In genomic region chr3:124298951-124299350, GRCh38 we compare ENCODE assay signal across 13 cellular contexts.
DNase-seq lines count a peak whose midpoint lies in the region; ATAC-seq and TF ChIP-seq lines count a peak whose summit lies in the region.
"Had no signal": no experiment of that assay in that cellular context is flagged by ENCODE, and none has a peak within 500 bp of the region (broad histone marks: within the 10 kb centered on the region; RNA-seq: fewer than 3 reads in every experiment).

No MANE protein-coding gene starts in this region.

- H3K9me3 ChIP-seq in SK-N-SH (no peaks in the 10 kb centered on the region), esophagus muscularis mucosa (no peaks in the 10 kb centered on the region)

- H3K4me3 ChIP-seq in SK-N-SH (ENCODE audit: low read depth in 2 of 2, low read length in 1 of 2) (no peak overlapping the region), esophagus muscularis mucosa (no peak overlapping the region)

- no peak for TF ChIP-seq EP300 in SK-N-SH (IDR thresholded peaks at IDR 0.05; ENCODE audit: borderline replicate concordance in 1 of 2, low read depth in 1 of 2, low read length in 1 of 2)
- no peak for TF ChIP-seq EP300 in esophagus muscularis mucosa (IDR thresholded peaks at IDR 0.05)

- H3K27me3 ChIP-seq in SK-N-SH (ENCODE audit: insufficient read depth) (no peaks in the 10 kb centered on the region), esophagus muscularis mucosa (no peaks in the 10 kb centered on the region)

- H3K27me3 Mint-ChIP-seq in stimulated activated naive B cell treated with anti-CD40 and anti-IgM and Interleukin-4, amounts not matched to agents 10 μg/mL and 1 μg/mL and 100 μg/mL, for 72 hours, result peaks cover 9 to 12% of the 10 kb centered on the region in 2 donors

- H3K4me2 ChIP-seq in SK-N-SH, result no peak overlapping the region

- no peaks in the 10 kb centered on the region for H3F3A ChIP-seq in SK-N-SH (replicated peaks; ENCODE audit: insufficient read depth)

- no peak overlapping the region for H2AFZ ChIP-seq in SK-N-SH (ENCODE audit: low read depth)

- no peaks in the 10 kb centered on the region for H3K9me2 ChIP-seq in SK-N-SH

- no peak overlapping the region for H3K9ac ChIP-seq in SK-N-SH

- DNase-seq in SK-N-SH (no peak), NCI-H146 treated with DMSO at 0.1 percent for 48 hours (lab: John Stamatoyannopoulos, UW; ENCODE audit: unreplicated experiment) (peak; percentile 48), esophagus muscularis mucosa (ENCODE audit: extremely low spot score) (peak; percentile 86), SKM-1 treated with dmso at 0.1 percent for 144 hours (lab: John Stamatoyannopoulos, UW; ENCODE audit: unreplicated experiment) (no peak), NCI-H1048 (lab: John Stamatoyannopoulos, UW) (no peak)
- peak; percentile 47 for DNase-seq in stimulated activated naive B cell treated with anti-CD40 and anti-IgM and Interleukin-4, amounts not matched to agents 10 μg/mL and 1 μg/mL and 100 μg/mL, for 72 hours
- no peak for DNase-seq in stimulated activated CD4-positive, alpha-beta T cell treated with anti-CD3 and anti-CD28 coated beads, Interleukin-1b, Interleukin-23, amount 100 ng/mL, for 48 hours
- DNase-seq: 8988T, MV-4-11, NCI-H446 treated with DMSO at 0.1 percent for 48 hours had no signal

- peaks cover 0 to 9% of the 10 kb centered on the region in 2 experiments for H3K36me3 ChIP-seq in SK-N-SH (replicated peaks in 1 of 2; ENCODE audit: control insufficient read depth in 1 of 2, insufficient read depth in 2 of 2, low read length in 1 of 2)
- H3K36me3 ChIP-seq in esophagus muscularis mucosa, result no peaks in the 10 kb centered on the region

- POLR2A ChIA-PET in SK-N-SH (lab: Yijun Ruan, JAX), result interaction anchor here (2.5 kb wide), 1 partner anchor 19 kb away, joined by 6 read pairs; no protein-coding TSS in a partner anchor

- no peak overlapping the region for H3K4me3 Mint-ChIP-seq in stimulated activated naive B cell treated with anti-CD40 and anti-IgM and Interleukin-4, amounts not matched to agents 10 μg/mL and 1 μg/mL and 100 μg/mL, for 72 hours

- ATAC-seq in SK-N-SH treated with all-trans-retinoic acid at 6 μM for 48 hours, result no peak
- ATAC-seq in stimulated activated naive B cell treated with anti-CD40 and anti-IgM and Interleukin-4, amounts not matched to agents 10 μg/mL and 1 μg/mL and 100 μg/mL, for 72 hours (replicated peaks), result peak; percentile 97
- ATAC-seq: activated naive CD4-positive, alpha-beta T cell treated with anti-CD3 and anti-CD28 coated beads, Interleukin-2, amount 50 U/mL, for 72 hours had no signal

- no peaks in the 10 kb centered on the region for H4K20me1 ChIP-seq in SK-N-SH (ENCODE audit: insufficient read depth)

- CTCF ChIA-PET in SK-N-SH (lab: Yijun Ruan, JAX), result interaction anchor here (1.0 to 1.8 kb wide), 9 partner anchors 12 to 261 kb away, joined by 3 to 7 read pairs (median 4); no protein-coding TSS in a partner anchor

- no peak overlapping the region for H3K27ac Mint-ChIP-seq in stimulated activated naive B cell treated with anti-CD40 and anti-IgM and Interleukin-4, amounts not matched to agents 10 μg/mL and 1 μg/mL and 100 μg/mL, for 72 hours
- H3K27ac Mint-ChIP-seq: activated naive CD4-positive, alpha-beta T cell treated with anti-CD3 and anti-CD28 coated beads, Interleukin-2, amount 50 U/mL, for 72 hours had no signal

- intact Hi-C loops in esophagus muscularis mucosa (cut with DNase I), result no loop called here

- TF ChIP-seq POLR2A in esophagus muscularis mucosa (IDR thresholded peaks at IDR 0.05; ENCODE audit: low read depth), result no peak

- H3K4me1 ChIP-seq in SK-N-SH (ENCODE audit: control insufficient read depth in 1 of 2, insufficient read depth in 2 of 2, low read depth in 1 of 2, low read length in 1 of 2) (peaks cover 15 to 57% of the 10 kb centered on the region in 2 experiments), esophagus muscularis mucosa (peaks cover 0 to 22% (median 8%) of the 10 kb centered on the region in 4 donors)

- TF ChIP-seq RAD21 in SK-N-SH (IDR thresholded peaks at IDR 0.05; ENCODE audit: low read length), result no peak

- H3K27ac ChIP-seq in SK-N-SH (ENCODE audit: low read depth in 2 of 2, low read length in 1 of 2) (peak overlapping the region in 1 of 2 experiments; percentile 98; a peak in 2 of 4 replicates), esophagus muscularis mucosa (replicated peaks in 1 of 4) (no peak overlapping the region)
- H3K27ac ChIP-seq: RWPE1 had no signal

- H3K4me1 Mint-ChIP-seq in stimulated activated naive B cell treated with anti-CD40 and anti-IgM and Interleukin-4, amounts not matched to agents 10 μg/mL and 1 μg/mL and 100 μg/mL, for 72 hours, result peaks cover 16 to 28% of the 10 kb centered on the region in 2 donors

- H3K36me3 Mint-ChIP-seq in stimulated activated naive B cell treated with anti-CD40 and anti-IgM and Interleukin-4, amounts not matched to agents 10 μg/mL and 1 μg/mL and 100 μg/mL, for 72 hours, result no peaks in the 10 kb centered on the region
- H3K36me3 Mint-ChIP-seq: activated naive CD4-positive, alpha-beta T cell treated with anti-CD3 and anti-CD28 coated beads, Interleukin-2, amount 50 U/mL, for 72 hours had no signal

- no peaks in the 10 kb centered on the region for H3K9me3 Mint-ChIP-seq in stimulated activated naive B cell treated with anti-CD40 and anti-IgM and Interleukin-4, amounts not matched to agents 10 μg/mL and 1 μg/mL and 100 μg/mL, for 72 hours

- TF ChIP-seq CTCF in SK-N-SH (IDR thresholded peaks at IDR 0.05), result no peak
- no peak for TF ChIP-seq CTCF in esophagus muscularis mucosa (IDR thresholded peaks at IDR 0.05)

- no peaks in the 10 kb centered on the region for H3K79me2 ChIP-seq in SK-N-SH (ENCODE audit: insufficient read depth)

- WGBS in SK-N-SH (ENCODE audit: low lambda C conversion rate), result 57% methylated on average over 5 of the region's 6 CpGs
- 67% methylated on average over 6 of the region's 6 CpGs for WGBS in esophagus muscularis mucosa

TF ChIP-seq in SK-N-SH, 30 proteins besides CTCF, POLR2A, EP300 and RAD21:
- TF ChIP-seq POLR2AphosphoS5 (IDR thresholded peaks at IDR 0.05; ENCODE audit: low read depth, low read length), result no peak
- TF ChIP-seq FOXJ3 (CRISPR knock-in tag; IDR thresholded peaks at IDR 0.05), result peak; percentile 36; the same call in 1 of the 2 replicates
- TF ChIP-seq RCOR1 (IDR thresholded peaks at IDR 0.05; ENCODE audit: low read length), result peak; percentile 65; the same call in 1 of the 2 replicates
TF ChIP-seq in SK-N-SH: peak in this region for 2.

TF ChIP-seq in SK-N-SH treated with all-trans-retinoic acid at 6 μM for 48 hours, 23 proteins besides CTCF, POLR2A, EP300 and RAD21:
- TF ChIP-seq CSRNP3 (CRISPR knock-in tag; IDR thresholded peaks at IDR 0.05), result no peak
- TF ChIP-seq ZC3H10 (CRISPR knock-in tag; IDR thresholded peaks at IDR 0.05), result no peak
- TF ChIP-seq ESRRG (CRISPR knock-in tag; IDR thresholded peaks at IDR 0.05), result no peak
- no peak for TF ChIP-seq ZNF565 (CRISPR knock-in tag; conservative IDR thresholded peaks at IDR 0.05; ENCODE audit: low read depth)
- TF ChIP-seq TOX (CRISPR knock-in tag; IDR thresholded peaks at IDR 0.05; ENCODE audit: borderline replicate concordance), result no peak
- TF ChIP-seq ISL1 (CRISPR knock-in tag; IDR thresholded peaks at IDR 0.05), result no peak

Comparison
In these comparisons a context has a peak if more than half of its experiments do, and no peak if none do; other contexts are left out.
1. DNase-seq: peak in NCI-H146 treated with DMSO at 0.1 percent for 48 hours (single experiment), esophagus muscularis mucosa (single experiment) and stimulated activated naive B cell treated with anti-CD40 and anti-IgM and Interleukin-4, amounts not matched to agents 10 μg/mL and 1 μg/mL and 100 μg/mL, for 72 hours (single experiment); none in SK-N-SH (single experiment), SKM-1 treated with dmso at 0.1 percent for 144 hours (single experiment), NCI-H1048 (single experiment) and stimulated activated CD4-positive, alpha-beta T cell treated with anti-CD3 and anti-CD28 coated beads, Interleukin-1b, Interleukin-23, amount 100 ng/mL, for 48 hours (single experiment).